6 cellular contexts compared by ENCODE assay signal in the genomic region with DNA sequence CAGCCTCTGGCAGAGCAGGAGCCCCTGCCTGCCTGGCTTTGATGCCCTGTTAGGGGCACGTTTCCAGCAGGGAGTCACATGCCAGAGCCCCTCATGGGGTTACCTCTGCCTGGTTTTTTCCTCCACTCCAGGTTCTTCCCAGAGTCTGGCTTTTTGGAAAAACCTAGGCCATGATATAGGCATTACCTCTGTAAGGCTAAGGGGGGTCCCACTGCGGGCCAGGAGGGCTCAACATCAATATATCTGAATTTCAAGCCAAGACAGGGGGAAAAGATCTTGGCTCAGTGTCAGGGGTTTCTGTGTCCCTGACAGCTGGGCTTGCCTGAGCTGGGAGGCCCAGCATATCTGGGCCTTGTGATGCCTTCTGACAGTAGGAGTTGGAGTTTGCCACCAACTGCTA.
DNase-seq lines count a peak whose midpoint lies in the region; ATAC-seq, FAIRE-seq and TF ChIP-seq lines count a peak whose summit lies in the region.
"Not testable (repeated sequence)": the region's sequence is repeated elsewhere in the genome, so short reads cannot be mapped to it uniquely, and the experiment has no call there.

No MANE protein-coding gene starts in this region.

- ATAC-seq in DND-41 (ENCODE audit: insufficient read depth, low read depth) (peak; percentile 33; the same call in 2 of the 3 replicates), RWPE2 (ENCODE audit: low read depth) (peak; percentile 7; the same call in 2 of the 3 replicates), omental fat pad (ENCODE audit: low FRiP score) (peak; percentile 26)
- not testable (repeated sequence) for ATAC-seq in Right ventricle myocardium inferior

- H3K9me3 ChIP-seq in DND-41 (ENCODE audit: insufficient read depth, low read length, severe bottlenecking); RWPE2 (ENCODE audit: severe bottlenecking); kidney (ENCODE audit: control insufficient read depth in 1 of 2, low read length in 2 of 2); spleen: not testable (repeated sequence)

- TF ChIP-seq POLR2A in spleen (IDR thresholded peaks at IDR 0.05): not testable (repeated sequence)

- H3K79me2 ChIP-seq in DND-41 (ENCODE audit: insufficient read depth, low read length): not testable (repeated sequence)

- not testable (repeated sequence) for H3K27ac ChIP-seq in DND-41 (ENCODE audit: low read length); RWPE2 (ENCODE audit: poor library complexity, severe bottlenecking); kidney (ENCODE audit: low read depth in 2 of 2, low read length in 2 of 2); spleen

- FAIRE-seq in kidney (lab: Jason Lieb, UNC): not testable (repeated sequence)

- H3K9ac ChIP-seq in DND-41 (ENCODE audit: low read depth, low read length); kidney (ENCODE audit: low read length in 2 of 2): not testable (repeated sequence)

- H3K36me3 ChIP-seq in DND-41 (ENCODE audit: insufficient read depth, low read length); RWPE2 (ENCODE audit: low read depth); kidney (ENCODE audit: control insufficient read depth in 1 of 2, insufficient read depth in 2 of 2, low read length in 2 of 2); spleen: not testable (repeated sequence)

- WGBS in spleen, 5 donors: 30 to 44% (median 39%) methylated on average over 1 of the region's 2 CpGs; no CpG with 5 or more reads in 1 of the 5 donors

- DNase-seq in DND-41; RWPE2 (ENCODE audit: low spot score); omental fat pad (ENCODE audit: low spot score): not testable (repeated sequence)
- DNase-seq in Right ventricle myocardium inferior (ENCODE audit: missing footprints) (peak; percentile 25), kidney (peak; percentile 37), spleen (peak; percentile 62)

- H3K27me3 ChIP-seq in DND-41 (ENCODE audit: insufficient read depth, low read length, poor library complexity); RWPE2 (ENCODE audit: insufficient read depth, poor library complexity, severe bottlenecking); spleen (replicated peaks in 1 of 7): not testable (repeated sequence)

- TF ChIP-seq CTCF in DND-41 (IDR thresholded peaks at IDR 0.05; ENCODE audit: borderline replicate concordance, extremely low read depth, low read length, poor library complexity, severe bottlenecking); RWPE2 (IDR thresholded peaks at IDR 0.05; ENCODE audit: poor library complexity, severe bottlenecking); kidney (IDR thresholded peaks at IDR 0.05; ENCODE audit: borderline replicate concordance, extremely low read depth, insufficient read depth); omental fat pad (IDR thresholded peaks at IDR 0.05); spleen (IDR thresholded peaks at IDR 0.05 in 8 of 11, conservative IDR thresholded peaks at IDR 0.05 in 3 of 11): not testable (repeated sequence)

- not testable (repeated sequence) for H4K20me1 ChIP-seq in DND-41 (ENCODE audit: insufficient read depth, low read length)

- not testable (repeated sequence) for H3K4me2 ChIP-seq in DND-41 (ENCODE audit: insufficient read depth, low read length)

- intact Hi-C loops in Right ventricle myocardium inferior (cut with DNase I); kidney (cut with DNase I); spleen (cut with DNase I; ENCODE audit: low total_unique reads): not testable (repeated sequence)

- H3K4me1 ChIP-seq in DND-41 (ENCODE audit: insufficient read depth, low read length); RWPE2 (ENCODE audit: insufficient read depth, poor library complexity, severe bottlenecking); kidney (ENCODE audit: control insufficient read depth in 1 of 2, insufficient read depth in 1 of 2, low read depth in 1 of 2, low read length in 2 of 2); spleen: not testable (repeated sequence)

- H3K4me3 ChIP-seq in DND-41 (ENCODE audit: low read depth in 1 of 2, low read length in 2 of 2); RWPE2 (ENCODE audit: severe bottlenecking); kidney (ENCODE audit: low read length in 2 of 2); spleen: not testable (repeated sequence)

- H2AFZ ChIP-seq in DND-41 (ENCODE audit: low read depth, low read length): not testable (repeated sequence)
